Comparison of ENCODE assay signal across 14 cellular contexts in the genomic region with DNA sequence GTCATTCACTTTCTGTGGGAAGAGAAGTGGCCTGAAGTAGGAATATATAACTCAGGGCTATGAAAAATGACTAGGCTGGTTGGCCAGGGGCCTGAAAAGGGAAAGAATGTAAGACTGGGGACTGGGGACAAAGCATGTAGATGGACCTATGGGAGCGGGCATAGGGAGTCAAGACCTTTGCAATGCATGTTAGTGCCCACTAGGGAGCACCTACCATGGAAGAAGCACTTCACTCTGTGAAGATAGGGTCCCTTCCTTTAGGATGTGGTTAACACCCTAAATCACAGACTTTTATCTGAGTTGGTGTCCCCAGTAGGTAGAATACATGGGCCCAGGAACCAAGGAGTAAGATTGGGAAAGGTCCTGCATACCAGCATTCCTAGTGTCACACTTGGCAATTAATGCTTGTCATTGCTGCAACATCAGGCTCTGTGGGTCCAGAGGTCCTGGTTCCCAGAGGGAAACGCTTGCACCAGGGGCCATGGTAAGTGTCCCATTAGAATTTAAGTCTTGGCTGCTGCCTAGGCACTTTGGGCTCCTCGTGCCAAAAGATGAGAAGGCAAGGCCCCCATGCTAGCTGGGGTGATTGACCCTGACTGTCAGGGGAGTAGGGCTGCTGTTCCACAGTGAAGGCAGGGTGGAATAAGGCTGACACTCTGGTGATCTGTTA.
DNase-seq lines count a peak whose midpoint lies in the region; ATAC-seq and TF ChIP-seq lines count a peak whose summit lies in the region.
"Had no signal": no experiment of that assay in that cellular context is flagged by ENCODE, and none has a peak within 500 bp of the region (broad histone marks: within the 10 kb centered on the region; RNA-seq: fewer than 3 reads in every experiment).

No MANE protein-coding gene starts in this region.

- H2AFZ ChIP-seq in MM.1S (ENCODE audit: low read length) = no peak overlapping the region

- H3K9me3 Mint-ChIP-seq in stimulated activated naive CD8-positive, alpha-beta T cell treated with anti-CD3 and anti-CD28 coated beads, Interleukin-15, amount 100 ng/mL, for 72 hours = no peaks in the 10 kb centered on the region
- H3K9me3 Mint-ChIP-seq in endothelial cell (ENCODE audit: unreplicated experiment) = no peaks in the 10 kb centered on the region
- H3K9me3 Mint-ChIP-seq: IgD-negative memory B cell had no signal

- H3K36me3 Mint-ChIP-seq in endothelial cell (ENCODE audit: low read depth, unreplicated experiment) = no peaks in the 10 kb centered on the region
- H3K36me3 Mint-ChIP-seq: naive B cell had no signal

- H3K4me3 Mint-ChIP-seq in stimulated activated naive CD8-positive, alpha-beta T cell treated with anti-CD3 and anti-CD28 coated beads, Interleukin-15, amount 100 ng/mL, for 72 hours = no peak overlapping the region
- no peak overlapping the region for H3K4me3 Mint-ChIP-seq in endothelial cell (ENCODE audit: unreplicated experiment)
- H3K4me3 Mint-ChIP-seq: IgD-negative memory B cell, naive B cell had no signal

- no peak overlapping the region for H3K27ac Mint-ChIP-seq in stimulated activated naive CD8-positive, alpha-beta T cell treated with anti-CD3 and anti-CD28 coated beads, Interleukin-15, amount 100 ng/mL, for 72 hours
- no peak overlapping the region for H3K27ac Mint-ChIP-seq in endothelial cell (ENCODE audit: unreplicated experiment)
- H3K27ac Mint-ChIP-seq: IgD-negative memory B cell had no signal

- TF ChIP-seq CTCF in MM.1S (IDR thresholded peaks at IDR 0.05; ENCODE audit: low read length) = peak; percentile 32
- peak; percentile 24 for TF ChIP-seq CTCF in endothelial cell (IDR thresholded peaks at IDR 0.05; ENCODE audit: unreplicated experiment)

- no peaks in the 10 kb centered on the region for H3K36me3 ChIP-seq in MM.1S (replicated peaks; ENCODE audit: insufficient read depth, low read length)

- H3K79me2 ChIP-seq in MM.1S (ENCODE audit: low read length) = no peaks in the 10 kb centered on the region

- peaks cover 9% of the 10 kb centered on the region for H3K4me1 Mint-ChIP-seq in stimulated activated naive CD8-positive, alpha-beta T cell treated with anti-CD3 and anti-CD28 coated beads, Interleukin-15, amount 100 ng/mL, for 72 hours
- H3K4me1 Mint-ChIP-seq in endothelial cell (ENCODE audit: unreplicated experiment) = peaks cover 2% of the 10 kb centered on the region

- no peaks in the 10 kb centered on the region for H3K27me3 ChIP-seq in MM.1S (replicated peaks; ENCODE audit: insufficient read depth, low read length)

- no peaks in the 10 kb centered on the region for H3F3A ChIP-seq in MM.1S (ENCODE audit: insufficient read depth, low read length)

- no peak overlapping the region for H3K27ac ChIP-seq in MM.1S (ENCODE audit: low read length)

- peaks cover 10% of the 10 kb centered on the region for H3K27me3 Mint-ChIP-seq in stimulated activated naive CD8-positive, alpha-beta T cell treated with anti-CD3 and anti-CD28 coated beads, Interleukin-15, amount 100 ng/mL, for 72 hours
- H3K27me3 Mint-ChIP-seq in endothelial cell (ENCODE audit: unreplicated experiment) = peaks cover 2% of the 10 kb centered on the region
- H3K27me3 Mint-ChIP-seq: IgD-negative memory B cell had no signal

- no peaks in the 10 kb centered on the region for H3K4me1 ChIP-seq in MM.1S (ENCODE audit: low read length)

- H3K4me3 ChIP-seq in MM.1S (ENCODE audit: low read length) = no peak overlapping the region

- no peaks in the 10 kb centered on the region for H4K20me1 ChIP-seq in MM.1S (ENCODE audit: insufficient read depth, low read length)

- no peak overlapping the region for H3K9ac ChIP-seq in MM.1S (ENCODE audit: low read length)

- peak; percentile 56 for ATAC-seq in stimulated activated naive CD8-positive, alpha-beta T cell treated with anti-CD3 and anti-CD28 coated beads, Interleukin-15, amount 100 ng/mL, for 72 hours
- no peak for ATAC-seq in stimulated activated naive CD8-positive, alpha-beta T cell treated with anti-CD3 and anti-CD28 coated beads, Interleukin-15, Interleukin-2, amounts not matched to agents 100 U/mL and 50 U/mL, for 24 hours
- ATAC-seq: left cardiac atrium had no signal

- DNase-seq in stimulated activated naive CD8-positive, alpha-beta T cell treated with anti-CD3 and anti-CD28 coated beads, Interleukin-15, amount 100 ng/mL, for 72 hours = no peak
- no peak for DNase-seq in stimulated activated naive CD8-positive, alpha-beta T cell treated with anti-CD3 and anti-CD28 coated beads, Interleukin-15, Interleukin-2, amounts not matched to agents 100 U/mL and 50 U/mL, for 24 hours
- DNase-seq in MM.1S (no peak), endothelial cell (ENCODE audit: low spot score) (no peak), SIG-M5 treated with dmso at 0.1 percent for 504 hours (lab: John Stamatoyannopoulos, UW; ENCODE audit: unreplicated experiment) (no peak), COLO829 (ENCODE audit: low spot score) (no peak), globus pallidus (ENCODE audit: low spot score) (no peak)
- no peak for DNase-seq in activated T-cell treated with anti-CD3 and anti-CD28 coated beads, Interleukin-2, amount 50 U/mL, for 48 hours
- DNase-seq: activated CD4-positive, alpha-beta T cell treated with anti-CD3 and anti-CD28 coated beads for 4 hours; activated effector memory CD4-positive, alpha-beta T cell treated with anti-CD3 and anti-CD28 coated beads, Interleukin-2, amount 50 U/mL, for 16 hours; left cardiac atrium; naive B cell; T-helper 1 cell had no signal

- no peak overlapping the region for H3K4me2 ChIP-seq in MM.1S (ENCODE audit: low read depth, low read length)

- no peaks in the 10 kb centered on the region for H3K9me3 ChIP-seq in MM.1S (replicated peaks; ENCODE audit: insufficient read depth, low read length)

- no peaks in the 10 kb centered on the region for H3K9me2 ChIP-seq in MM.1S (replicated peaks; ENCODE audit: insufficient read depth, low read length)
